10 cellular contexts compared by ENCODE assay signal in the genomic region with DNA sequence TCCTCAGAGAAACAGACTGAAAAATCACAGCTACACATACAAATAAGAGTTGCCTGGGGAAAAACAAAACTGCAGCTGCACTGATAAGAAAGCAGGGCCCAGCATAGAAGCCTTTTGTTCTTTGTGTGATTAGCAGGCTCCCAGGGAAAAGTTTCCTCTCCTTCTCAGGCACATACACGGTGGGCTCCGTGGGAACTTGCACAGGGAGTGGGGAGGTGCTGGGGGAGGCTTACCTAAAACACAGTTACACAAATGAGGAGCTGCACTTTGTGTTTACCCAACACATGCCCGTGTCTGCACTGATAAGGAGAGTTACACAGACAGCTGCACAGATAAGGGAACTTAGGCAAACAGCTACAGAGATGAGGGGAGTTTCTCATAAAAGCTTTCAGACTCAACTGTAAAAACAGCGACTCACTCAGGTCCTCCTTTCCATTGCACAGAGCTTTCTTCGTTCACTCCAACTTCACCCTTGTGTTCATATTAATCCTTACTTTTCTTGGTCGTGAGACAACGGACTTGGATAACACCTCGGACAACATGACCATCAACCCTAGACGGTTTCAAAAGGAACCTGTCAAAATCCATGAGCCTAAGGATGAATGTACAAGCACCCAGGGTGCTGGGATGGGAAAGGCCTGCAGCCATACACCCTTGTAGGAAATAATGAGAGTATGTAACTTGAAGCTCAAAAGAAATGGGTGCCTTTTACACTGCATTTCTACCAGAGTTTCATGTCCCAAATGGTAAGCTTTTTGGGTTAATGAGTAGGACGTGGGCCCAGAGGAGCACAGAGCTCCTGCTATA. TPM values are rescaled to one million over a fixed set of nuclear protein-coding genes. Genes with fewer than 3 reads are reported as not detected.
A peak's percentile ranks its signal among the peaks of the same experiment; 100 is the strongest.
DNase-seq lines count a peak whose midpoint lies in the region; ATAC-seq, FAIRE-seq and TF ChIP-seq lines count a peak whose summit lies in the region.
"Had no signal": no experiment of that assay in that cellular context is flagged by ENCODE, and none has a peak within 500 bp of the region (broad histone marks: within the 10 kb centered on the region; RNA-seq: fewer than 3 reads in every experiment).

No MANE protein-coding gene starts in this region.

- peaks cover 34 to 39% (median 38%) of the 10 kb centered on the region in 3 donors for H3K4me1 ChIP-seq in pancreas

- H3K36me3 ChIP-seq in pancreas, result no peaks in the 10 kb centered on the region

- DNase-seq in HT-29 (ENCODE audit: low spot score), result peak; percentile 36
- peak; percentile 61 for DNase-seq in SK-N-DZ (ENCODE audit: low spot score)
- peak; percentile 73 to 91 for DNase-seq in erythroblast (lab: John Stamatoyannopoulos, UW)
- DNase-seq in pancreas, result peak in 5 of 6 donors; percentile 35 to 92 (median 48)
- no peak for DNase-seq in superior temporal gyrus (ENCODE audit: extremely low spot score)
- no peak for DNase-seq in H4 (ENCODE audit: low spot score)
- DNase-seq in amniotic stem cell (lab: John Stamatoyannopoulos, UW), result no peak
- DNase-seq: activated CD4-positive, alpha-beta T cell treated with anti-CD3 and anti-CD28 coated beads, Interleukin-2, amount 50 U/mL, for 1 hour had no signal

- H3K27me3 ChIP-seq in pancreas, result no peaks in the 10 kb centered on the region

- H3K9me3 ChIP-seq in pancreas, result no peaks in the 10 kb centered on the region

- peak; percentile 20 for TF ChIP-seq POLR2A in erythroblast (IDR thresholded peaks at IDR 0.05; ENCODE audit: low read length)

- peak; percentile 66 to 88 (median 83) for ATAC-seq in pancreas
- ATAC-seq in GM18511 (IDR thresholded peaks at IDR 0.05; ENCODE audit: unreplicated experiment), result no peak

- intact Hi-C loops in pancreas (cut with DNase I), result no loop called here

- WGBS in pancreas, 2 donors, result 18 to 20% methylated on average over 10 of the region's 10 CpGs

- FAIRE-seq in pancreas (lab: Jason Lieb, UNC), result no peak
- FAIRE-seq: GM12892 had no signal

- H3K27ac ChIP-seq in pancreas, result peak overlapping the region; percentile 1 to 85 (median 45)

- no peak overlapping the region for H3K4me3 ChIP-seq in pancreas

- no peak for TF ChIP-seq CTCF in pancreas (IDR thresholded peaks at IDR 0.05)

RNA-seq across cellular contexts. Expression of a gene that starts 50.8 kb away (rescaled TPM):
- 47.2 and 48.8 TPM in 2 replicates for total RNA-seq in HT-29 (2014; rRNA removed; shearing (Covaris generic))
- 16.7 and 20.5 TPM in 2 replicates for polyA plus RNA-seq in SK-N-DZ (2014; cell fraction: cytosol; rRNA removed)
- 5.9 and 10.0 TPM in 2 replicates for polyA plus RNA-seq in SK-N-DZ (2014; cell fraction: nucleus; rRNA removed)
- 10 to 100 TPM; 11.6 to 43.2 (median 15.7) TPM for total RNA-seq in pancreas
- 1 to 10 TPM; 3.7 to 5.2 TPM for polyA plus RNA-seq in pancreas
- total RNA-seq in H4 (2014; rRNA removed; shearing (Covaris generic)), result 10.1 and 15.6 TPM in 2 replicates

Comparison
In these comparisons a context has a peak if more than half of its experiments do, and no peak if none do; other contexts are left out.
1. DNase-seq: peak in HT-29 (single experiment), SK-N-DZ (single experiment), erythroblast (2 of 2) and pancreas (5 of 6); none in superior temporal gyrus (single experiment), H4 (single experiment) and amniotic stem cell (single experiment).